ENCODE assay signal across 20 cellular contexts in the genomic region with DNA sequence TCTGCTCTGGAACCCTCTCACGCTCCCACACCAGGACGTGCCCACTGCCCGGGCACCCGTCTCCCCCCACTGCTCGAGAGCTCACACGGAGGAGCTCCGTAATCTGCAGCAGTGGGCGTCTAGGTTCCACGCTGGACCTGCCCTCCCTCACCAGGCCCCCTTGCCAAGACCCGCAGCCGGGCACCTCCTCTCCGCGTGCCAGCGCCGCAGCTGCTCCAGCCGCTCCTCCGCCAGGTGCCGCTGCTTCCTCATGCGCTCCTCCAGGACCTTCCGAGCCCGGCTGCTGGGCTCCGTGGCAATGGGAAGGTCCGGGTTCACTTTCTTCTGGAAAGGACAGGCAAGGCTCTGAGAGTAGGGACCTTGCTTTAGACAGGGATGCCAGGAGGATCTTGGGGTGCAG. TPM values are rescaled to one million over a fixed set of nuclear protein-coding genes. Genes with fewer than 3 reads are reported as not detected.
A peak's percentile ranks its signal among the peaks of the same experiment; 100 is the strongest.
DNase-seq lines count a peak whose midpoint lies in the region; ATAC-seq, FAIRE-seq and TF ChIP-seq lines count a peak whose summit lies in the region.
"Had no signal": no experiment of that assay in that cellular context is flagged by ENCODE, and none has a peak within 500 bp of the region (broad histone marks: within the 10 kb centered on the region; RNA-seq: fewer than 3 reads in every experiment).

No MANE protein-coding gene starts in this region.

- peak in 1 of 2 experiments; percentile 29; a peak in 2 of 4 replicates for TF ChIP-seq RAD21 in H1 (IDR thresholded peaks at IDR 0.05 in 1 of 2, conservative IDR thresholded peaks at IDR 0.05 in 1 of 2; ENCODE audit: low read depth in 2 of 2, low read length in 2 of 2)

- peaks cover 0 to 1% of the 10 kb centered on the region in 2 experiments for H4K20me1 ChIP-seq in H1 (replicated peaks in 1 of 2; ENCODE audit: control insufficient read depth in 1 of 2, insufficient read depth in 2 of 2, low read length in 2 of 2)

- H4K8ac ChIP-seq in H1 (ENCODE audit: extremely low read depth, insufficient read depth, low read length) = no peak overlapping the region; the same call in 1 of the 2 replicates

- no peak overlapping the region for H3K4me3 ChIP-seq in H1 (ENCODE audit: extremely low read depth in 1 of 4, insufficient read depth in 2 of 4, low read depth in 3 of 4, low read length in 4 of 4)
- H3K4me3 ChIP-seq: gastrocnemius medialis, GM23248, right atrium auricular region had no signal

- no peak overlapping the region for H3K9ac ChIP-seq in H1 (replicated peaks in 1 of 4; ENCODE audit: extremely low read depth in 1 of 4, low read depth in 3 of 4, low read length in 3 of 4)
- H3K9ac ChIP-seq: GM23248 had no signal

- no peaks in the 10 kb centered on the region for H3K79me1 ChIP-seq in H1 (ENCODE audit: low read depth, low read length)

- no peak overlapping the region for H2BK120ac ChIP-seq in H1 (replicated peaks; ENCODE audit: low read depth, low read length)

- H3K4me1 ChIP-seq in H1 (replicated peaks in 1 of 4; ENCODE audit: control insufficient read depth in 3 of 4, insufficient read depth in 4 of 4, low read length in 3 of 4) = no peaks in the 10 kb centered on the region; a peak in 1 of 7 replicates
- H3K4me1 ChIP-seq: gastrocnemius medialis had no signal

- no peak overlapping the region for H3K18ac ChIP-seq in H1 (ENCODE audit: extremely low read depth, low read length)

- no peak for TF ChIP-seq POLR2A in H1 (IDR thresholded peaks at IDR 0.05; ENCODE audit: control extremely low read depth in 1 of 2, low read depth in 2 of 2, low read length in 2 of 2)

- no peaks in the 10 kb centered on the region for H3K36me3 ChIP-seq in H1 (ENCODE audit: control insufficient read depth in 2 of 4, insufficient read depth in 4 of 4, low read length in 3 of 4)
- H3K36me3 ChIP-seq: gastrocnemius medialis, right atrium auricular region had no signal

- no peak overlapping the region for H2AFZ ChIP-seq in H1 (ENCODE audit: low read length)
- H2AFZ ChIP-seq: GM23248 had no signal

- CTCF ChIA-PET in H1 (lab: Charles Lee; ENCODE audit: partially characterized antibody) = interaction anchor here (0.7 to 3.0 kb wide), 12 partner anchors 10 to 231 kb away, joined by 3 to 15 read pairs (median 6); partner anchors contain the start of genes APBA3, ATCAY and MRPL54

- POLR2A ChIA-PET in H1 (lab: Charles Lee; ENCODE audit: partially characterized antibody) = interaction anchor here (1.2 kb wide), 1 partner anchor 27 kb away, joined by 3 read pairs; no protein-coding TSS in a partner anchor

- H3K9me3 ChIP-seq in H1 (ENCODE audit: insufficient read depth in 2 of 2, low read depth in 1 of 2, low read length in 1 of 2) = no peaks in the 10 kb centered on the region
- H3K9me3 ChIP-seq: gastrocnemius medialis, right atrium auricular region had no signal

- H2AK5ac ChIP-seq in H1 (ENCODE audit: low read depth, low read length) = no peak overlapping the region

- H4K91ac ChIP-seq in H1 (replicated peaks; ENCODE audit: insufficient read length, low read length) = no peak overlapping the region

- H3K4me2 ChIP-seq in H1 (ENCODE audit: insufficient read depth in 1 of 2, low read depth in 2 of 2, low read length in 2 of 2) = no peak overlapping the region

- H2BK20ac ChIP-seq in H1 (ENCODE audit: low read length) = no peak overlapping the region

- TF ChIP-seq CTCF in H1 (IDR thresholded peaks at IDR 0.05; ENCODE audit: control extremely low read depth in 1 of 3, insufficient read depth in 1 of 3, low read depth in 1 of 3, low read length in 3 of 3) = peak in 1 of 3 experiments; percentile 11; a peak in 2 of 4 replicates
- TF ChIP-seq CTCF in omental fat pad (IDR thresholded peaks at IDR 0.05) = no peak

- H3K56ac ChIP-seq in H1 (replicated peaks; ENCODE audit: insufficient read length, low read depth, low read length) = no peak overlapping the region

- no peak for ATAC-seq in omental fat pad (ENCODE audit: low FRiP score)

- no peak overlapping the region for H2BK5ac ChIP-seq in H1 (ENCODE audit: low read depth, low read length)

- no peak overlapping the region for H3K4ac ChIP-seq in H1 (replicated peaks; ENCODE audit: insufficient read length, low read depth, low read length)

- no peak overlapping the region for H2BK12ac ChIP-seq in H1 (ENCODE audit: low read depth, low read length)

- no peak overlapping the region for H3K14ac ChIP-seq in H1 (ENCODE audit: insufficient read length)

- H3K27ac ChIP-seq in H1 (ENCODE audit: low read depth, low read length) = no peak overlapping the region
- H3K27ac ChIP-seq: gastrocnemius medialis, GM23248, right atrium auricular region had no signal

- 91% methylated on average over 23 of the region's 23 CpGs; no CpG with 5 or more reads in 1 of the 2 experiments for WGBS in H1 (ENCODE audit: extremely low coverage in 1 of 2, insufficient coverage in 1 of 2, insufficient read length in 1 of 2, insufficient replicate concordance in 2 of 2, low coverage in 1 of 2, low lambda C conversion rate in 2 of 2, missing lambda C conversion rate in 1 of 2), 2 experiments

- no peaks in the 10 kb centered on the region for H3K23me2 ChIP-seq in H1 (ENCODE audit: low read depth, low read length)

- no peak for TF ChIP-seq EP300 in H1 (IDR thresholded peaks at IDR 0.05; ENCODE audit: borderline replicate concordance in 1 of 2, low read depth in 2 of 2, low read length in 2 of 2)

- no peaks in the 10 kb centered on the region for H3K79me2 ChIP-seq in H1 (ENCODE audit: control insufficient read depth in 1 of 2, insufficient read depth in 2 of 2, low read length in 2 of 2)

- peaks cover 0 to 5% (median under 1%) of the 10 kb centered on the region in 4 experiments; a peak in 3 of 7 replicates for H3K27me3 ChIP-seq in H1 (replicated peaks in 1 of 4; ENCODE audit: control insufficient read depth in 3 of 4, extremely low read depth in 1 of 4, insufficient read depth in 3 of 4, low read length in 3 of 4)
- H3K27me3 ChIP-seq: right atrium auricular region had no signal

- peak overlapping the region; percentile 61; the same call in 1 of the 2 replicates for H2BK15ac ChIP-seq in H1 (ENCODE audit: low read length)

- FAIRE-seq in H1 (lab: Jason Lieb, UNC) = no peak
- FAIRE-seq: A204.1, astrocyte had no signal

- DNase-seq in NCI-H2107 (lab: John Stamatoyannopoulos, UW) = peak; percentile 20
- no peak for DNase-seq in NCI-H2107 treated with DMSO at 0.1 percent for 48 hours (lab: John Stamatoyannopoulos, UW; ENCODE audit: unreplicated experiment)
- peak; percentile 92 for DNase-seq in DMS 273 (lab: John Stamatoyannopoulos, UW; ENCODE audit: unreplicated experiment)
- DNase-seq in NCI-H1092 (lab: John Stamatoyannopoulos, UW) = peak; percentile 29
- DNase-seq in H1 (ENCODE audit: low read depth in 1 of 2, low spot score in 2 of 2) = no peak
- DNase-seq in effector CD4-positive, alpha-beta T cell = no peak
- no peak for DNase-seq in T-helper 9 cell
- no peak for DNase-seq in omental fat pad (ENCODE audit: low spot score)
- DNase-seq: NCI-H1417 treated with DMSO at 0.1 percent for 48 hours had no signal

- no peak overlapping the region for H4K5ac ChIP-seq in H1 (ENCODE audit: insufficient read length, low read depth, low read length)

- H3K23ac ChIP-seq in H1 (ENCODE audit: insufficient read length) = no peak overlapping the region

RNA-seq across cellular contexts. Expression of gene MATK, which starts 35.0 kb away (rescaled TPM):
- 21.4 and 21.5 TPM in 2 replicates for total RNA-seq in H1 (2021; fragmentation: NEBNext Ultra II Directional; extraction: Animal tissue kit (Norgen Biotek cat#: 25700))
- polyA plus RNA-seq in H1 (2011; rRNA removed) = 20.5 and 37.8 TPM in 2 replicates
- 25.4 TPM for polyA plus RNA-seq in H1 (2011; cell fraction: cytosol; rRNA removed)
- polyA plus RNA-seq in H1 (2011; cell fraction: nucleus; rRNA removed) = 41.2 TPM
- polyA plus RNA-seq in H1 (2012, experiment 1 of 2) = 10.5 to 20.3 TPM (median 18.1 TPM) in 4 replicates
- polyA plus RNA-seq in H1 (2012, experiment 2 of 2) = 15.0 TPM
- 15.8 TPM for polyA plus RNA-seq in H1 (2013, experiment 1 of 2)
- polyA plus RNA-seq in H1 (2013, experiment 2 of 2) = 15.4 TPM
- 8.1 and 9.1 TPM in 2 replicates for polyA minus RNA-seq in H1 (2011; rRNA and poly(A)+ RNA removed)
- 15.0 TPM for polyA minus RNA-seq in H1 (2011; cell fraction: cytosol; rRNA and poly(A)+ RNA removed)
- 11.9 TPM for polyA minus RNA-seq in H1 (2011; cell fraction: nucleus; rRNA and poly(A)+ RNA removed)
- total RNA-seq in omental fat pad = 10 to 100 TPM in 1 of 4 donors, 1 to 10 TPM in 2, under 1 TPM in 1; 0.74 to 29.3 (median 3.3) TPM
- total RNA-seq: astrocyte, GM23248, osteocyte had no signal
- polyA plus RNA-seq: BJ, GM23248 had no signal

RNA-seq across cellular contexts. Expression of gene ZFR2, which starts 47.7 kb away (rescaled TPM):
- 14.5 TPM in 2 replicates for total RNA-seq in H1 (2021; fragmentation: NEBNext Ultra II Directional; extraction: Animal tissue kit (Norgen Biotek cat#: 25700))
- polyA plus RNA-seq in H1 (2011; rRNA removed) = 28.4 and 42.5 TPM in 2 replicates
- polyA plus RNA-seq in H1 (2011; cell fraction: cytosol; rRNA removed) = 20.9 TPM
- polyA plus RNA-seq in H1 (2011; cell fraction: nucleus; rRNA removed) = 28.1 TPM
- 17.8 to 26.7 TPM (median 25.0 TPM) in 4 replicates for polyA plus RNA-seq in H1 (2012, experiment 1 of 2)
- polyA plus RNA-seq in H1 (2012, experiment 2 of 2) = 35.4 TPM
- polyA plus RNA-seq in H1 (2013, experiment 1 of 2) = 12.4 TPM
- 12.8 TPM for polyA plus RNA-seq in H1 (2013, experiment 2 of 2)
- polyA minus RNA-seq in H1 (2011; rRNA and poly(A)+ RNA removed) = 5.7 and 8.8 TPM in 2 replicates
- polyA minus RNA-seq in H1 (2011; cell fraction: cytosol; rRNA and poly(A)+ RNA removed) = 12.0 TPM
- polyA minus RNA-seq in H1 (2011; cell fraction: nucleus; rRNA and poly(A)+ RNA removed) = 13.1 TPM
- total RNA-seq in omental fat pad = under 1 TPM in 1 of 4 donors, not detected in 3; 0.12 TPM
- total RNA-seq: gastrocnemius medialis, GM23248, lung microvascular endothelial cell, osteocyte, right atrium auricular region, subcutaneous adipose tissue had no signal
- polyA plus RNA-seq: GM23248 had no signal

RNA-seq across cellular contexts. Expression of gene RAX2, which starts 49.1 kb away (rescaled TPM):
- total RNA-seq in H1 (2021; fragmentation: NEBNext Ultra II Directional; extraction: Animal tissue kit (Norgen Biotek cat#: 25700)) = not detected in 2 replicates
- 0.08 and 0.19 TPM in 2 replicates for polyA plus RNA-seq in H1 (2011; rRNA removed)
- 0.09 TPM for polyA plus RNA-seq in H1 (2011; cell fraction: cytosol; rRNA removed)
- polyA plus RNA-seq in H1 (2011; cell fraction: nucleus; rRNA removed) = 0.33 TPM
- 0.11 TPM in 1 of 4 replicates, not detected in the others for polyA plus RNA-seq in H1 (2012, experiment 1 of 2)
- not detected for polyA plus RNA-seq in H1 (2012, experiment 2 of 2)
- 0.04 TPM for polyA plus RNA-seq in H1 (2013, experiment 1 of 2)
- polyA plus RNA-seq in H1 (2013, experiment 2 of 2) = 0.06 TPM
- polyA minus RNA-seq in H1 (2011; rRNA and poly(A)+ RNA removed) = not detected in 2 replicates
- polyA minus RNA-seq in H1 (2011; cell fraction: cytosol; rRNA and poly(A)+ RNA removed) = not detected
- polyA minus RNA-seq in H1 (2011; cell fraction: nucleus; rRNA and poly(A)+ RNA removed) = 0.40 TPM
- total RNA-seq in omental fat pad = under 1 TPM in 1 of 4 donors, not detected in 3; 0.19 TPM
- total RNA-seq: astrocyte, gastrocnemius medialis, GM23248, kidney epithelial cell, lung microvascular endothelial cell, osteocyte, right atrium auricular region, subcutaneous adipose tissue, ureter had no signal
- polyA plus RNA-seq: BJ, GM23248 had no signal

RNA-seq across cellular contexts. Expression of gene MRPL54, which starts 58.7 kb away (rescaled TPM):
- 72.8 and 80.3 TPM in 2 replicates for total RNA-seq in H1 (2021; fragmentation: NEBNext Ultra II Directional; extraction: Animal tissue kit (Norgen Biotek cat#: 25700))
- 63.8 and 83.6 TPM in 2 replicates for polyA plus RNA-seq in H1 (2011; rRNA removed)
- 71.0 TPM for polyA plus RNA-seq in H1 (2011; cell fraction: cytosol; rRNA removed)
- 47.1 TPM for polyA plus RNA-seq in H1 (2011; cell fraction: nucleus; rRNA removed)
- polyA plus RNA-seq in H1 (2012, experiment 1 of 2) = 42.7 to 64.5 TPM (median 57.7 TPM) in 4 replicates
- polyA plus RNA-seq in H1 (2012, experiment 2 of 2) = 118 TPM
- polyA plus RNA-seq in H1 (2013, experiment 1 of 2) = 48.2 TPM
- 51.1 TPM for polyA plus RNA-seq in H1 (2013, experiment 2 of 2)
- polyA minus RNA-seq in H1 (2011; rRNA and poly(A)+ RNA removed) = 6.2 and 7.2 TPM in 2 replicates
- polyA minus RNA-seq in H1 (2011; cell fraction: cytosol; rRNA and poly(A)+ RNA removed) = 19.3 TPM
- 11.1 TPM for polyA minus RNA-seq in H1 (2011; cell fraction: nucleus; rRNA and poly(A)+ RNA removed)
- total RNA-seq in omental fat pad = 10 to 100 TPM; 52.4 to 76.3 (median 68.0) TPM

RNA-seq across cellular contexts. Expression of gene ATCAY, which starts 59.3 kb away (rescaled TPM):
- total RNA-seq in H1 (2021; fragmentation: NEBNext Ultra II Directional; extraction: Animal tissue kit (Norgen Biotek cat#: 25700)) = 31.6 and 33.8 TPM in 2 replicates
- polyA plus RNA-seq in H1 (2011; rRNA removed) = 24.4 and 31.6 TPM in 2 replicates
- polyA plus RNA-seq in H1 (2011; cell fraction: cytosol; rRNA removed) = 26.5 TPM
- polyA plus RNA-seq in H1 (2011; cell fraction: nucleus; rRNA removed) = 34.4 TPM
- polyA plus RNA-seq in H1 (2012, experiment 1 of 2) = 28.1 to 33.8 TPM (median 30.3 TPM) in 4 replicates
- 27.7 TPM for polyA plus RNA-seq in H1 (2012, experiment 2 of 2)
- polyA plus RNA-seq in H1 (2013, experiment 1 of 2) = 26.2 TPM
- polyA plus RNA-seq in H1 (2013, experiment 2 of 2) = 27.0 TPM
- 26.5 and 34.8 TPM in 2 replicates for polyA minus RNA-seq in H1 (2011; rRNA and poly(A)+ RNA removed)
- 35.7 TPM for polyA minus RNA-seq in H1 (2011; cell fraction: cytosol; rRNA and poly(A)+ RNA removed)
- 29.4 TPM for polyA minus RNA-seq in H1 (2011; cell fraction: nucleus; rRNA and poly(A)+ RNA removed)
- not detected for total RNA-seq in omental fat pad
- total RNA-seq: gastrocnemius medialis, GM23248, kidney epithelial cell, lung microvascular endothelial cell, osteocyte, right atrium auricular region, subcutaneous adipose tissue had no signal
- polyA plus RNA-seq: BJ, GM23248 had no signal

Comparison
In these comparisons a context has a peak if more than half of its experiments do, and no peak if none do; other contexts are left out.
1. DNase-seq: peak in NCI-H2107 (single experiment), DMS 273 (single experiment) and NCI-H1092 (single experiment); none in NCI-H2107 treated with DMSO at 0.1 percent for 48 hours (single experiment), H1 (0 of 2), effector CD4-positive, alpha-beta T cell (single experiment), T-helper 9 cell (single experiment) and omental fat pad (single experiment).
2. RNA of gene ZFR2, which starts 47.7 kb away (total RNA-seq): 14.5 TPM in H1; 0.12 TPM in omental fat pad; every median in the first group is over 10 times any median in the second.